In genomic region chr1:4980211-4980610, GRCh38 we compare ENCODE assay signal across 5 cellular contexts.
"Had no signal": no experiment of that assay in that cellular context is flagged by ENCODE, and none has a peak within 500 bp of the region (broad histone marks: within the 10 kb centered on the region; RNA-seq: fewer than 3 reads in every experiment).

No MANE protein-coding gene starts in this region.

- H3K27ac Mint-ChIP-seq: HFFc6 had no signal

- H3K4me1 Mint-ChIP-seq: IgD-negative memory B cell had no signal

- DNase-seq: GM23248, GOT3, H7, HFFc6 had no signal

- H3K36me3 Mint-ChIP-seq: IgD-negative memory B cell had no signal

- H3K4me3 Mint-ChIP-seq: HFFc6 had no signal
